In genomic region chr12:110284597-110284996, GRCh38 we compare ENCODE assay signal across 11 cellular contexts. TPM values are rescaled to one million over a fixed set of nuclear protein-coding genes. Genes with fewer than 3 reads are reported as not detected.
DNase-seq lines count a peak whose midpoint lies in the region; ATAC-seq, FAIRE-seq and TF ChIP-seq lines count a peak whose summit lies in the region.
"Had no signal": no experiment of that assay in that cellular context is flagged by ENCODE, and none has a peak within 500 bp of the region (broad histone marks: within the 10 kb centered on the region; RNA-seq: fewer than 3 reads in every experiment).

No MANE protein-coding gene starts in this region.

- H3K36me3 ChIP-seq in MM.1S (replicated peaks; ENCODE audit: insufficient read depth, low read length): no peaks in the 10 kb centered on the region
- peaks cover 3% of the 10 kb centered on the region for H3K36me3 ChIP-seq in H7 (replicated peaks; ENCODE audit: control insufficient read depth, insufficient read depth, low read length)

- H2AFZ ChIP-seq in MM.1S (ENCODE audit: low read length): no peak overlapping the region

- H3K79me2 ChIP-seq in MM.1S (ENCODE audit: low read length): peaks cover 81% of the 10 kb centered on the region

- H3K4me1 Mint-ChIP-seq in CD4-positive, alpha-beta T cell (ENCODE audit: low read depth): peaks cover 74% of the 10 kb centered on the region
- peaks cover 57% of the 10 kb centered on the region for H3K4me1 Mint-ChIP-seq in central memory CD8-positive, alpha-beta T cell
- peaks cover 57% of the 10 kb centered on the region for H3K4me1 Mint-ChIP-seq in nephron progenitor cell

- H3K27ac Mint-ChIP-seq in CD4-positive, alpha-beta T cell: peak overlapping the region; percentile 42
- no peak overlapping the region for H3K27ac Mint-ChIP-seq in central memory CD8-positive, alpha-beta T cell (ENCODE audit: low read depth)
- peak overlapping the region; percentile 46 for H3K27ac Mint-ChIP-seq in nephron progenitor cell
- H3K27ac Mint-ChIP-seq: memory B cell had no signal

- ATAC-seq in CD4-positive, alpha-beta T cell (ENCODE audit: poor library complexity): no peak
- no peak for ATAC-seq in central memory CD8-positive, alpha-beta T cell (replicated peaks; ENCODE audit: extremely low read depth, poor library complexity, severe bottlenecking)
- ATAC-seq in HG02970 (IDR thresholded peaks at IDR 0.05; ENCODE audit: low FRiP score, unreplicated experiment): no peak

- H3K27ac ChIP-seq in CD4-positive, alpha-beta T cell (ENCODE audit: low read depth, low read length): no peak overlapping the region
- no peak overlapping the region for H3K27ac ChIP-seq in MM.1S (ENCODE audit: low read length)

- intact Hi-C loops in CD4-positive, alpha-beta T cell (cut with DNase I, micrococcal nuclease): loop anchor here (5.0 to 10.0 kb wide), 9 partner anchors 118 to 710 kb away; partner anchors contain the start of genes ANAPC7 (in 1 of the 2), C12orf76 (in 1 of the 2), FAM222A (in 1 of the 2) and IFT81 (in 1 of the 2)

- peaks cover 8% of the 10 kb centered on the region; the same call in 1 of the 2 replicates for H3F3A ChIP-seq in MM.1S (ENCODE audit: insufficient read depth, low read length)

- H3K9me2 ChIP-seq in MM.1S (replicated peaks; ENCODE audit: insufficient read depth, low read length): no peaks in the 10 kb centered on the region

- H3K4me3 ChIP-seq in MM.1S (ENCODE audit: low read length) (no peak overlapping the region; the same call in 1 of the 2 replicates), H7 (ENCODE audit: insufficient read depth, low read depth, low read length) (no peak overlapping the region)

- POLR2A ChIA-PET in CD4-positive, alpha-beta T cell (lab: Charles Lee): interaction anchor here (0.6 to 1.1 kb wide), 4 partner anchors 165 to 457 kb away, joined by 3 to 4 read pairs (median 4); partner anchors contain the start of genes ARPC3 and GPN3

- H3K4me3 Mint-ChIP-seq in CD4-positive, alpha-beta T cell: peak overlapping the region; percentile 53
- H3K4me3 Mint-ChIP-seq in central memory CD8-positive, alpha-beta T cell: peak overlapping the region; percentile 93
- peak overlapping the region; percentile 95 for H3K4me3 Mint-ChIP-seq in nephron progenitor cell

- no peaks in the 10 kb centered on the region for H3K27me3 Mint-ChIP-seq in CD4-positive, alpha-beta T cell
- H3K27me3 Mint-ChIP-seq in central memory CD8-positive, alpha-beta T cell: no peaks in the 10 kb centered on the region
- no peaks in the 10 kb centered on the region for H3K27me3 Mint-ChIP-seq in nephron progenitor cell (ENCODE audit: low read depth, poor library complexity)
- H3K27me3 Mint-ChIP-seq: memory B cell had no signal

- CTCF ChIA-PET in CD4-positive, alpha-beta T cell (lab: Charles Lee): interaction anchor here (1.2 kb wide), 1 partner anchor 11 kb away, joined by 3 read pairs; no protein-coding TSS in a partner anchor

- H3K9me3 ChIP-seq in CD4-positive, alpha-beta T cell (ENCODE audit: control insufficient read depth, low read length): no peaks in the 10 kb centered on the region
- no peaks in the 10 kb centered on the region for H3K9me3 ChIP-seq in MM.1S (replicated peaks; ENCODE audit: insufficient read depth, low read length)

- H3K4me2 ChIP-seq in MM.1S (ENCODE audit: low read depth, low read length): peak overlapping the region; percentile 93

- H3K9ac ChIP-seq in MM.1S (ENCODE audit: low read length): no peak overlapping the region

- H3K36me3 Mint-ChIP-seq in CD4-positive, alpha-beta T cell (ENCODE audit: low read depth): peaks cover 75% of the 10 kb centered on the region
- peaks cover 35% of the 10 kb centered on the region for H3K36me3 Mint-ChIP-seq in central memory CD8-positive, alpha-beta T cell (ENCODE audit: insufficient read depth)
- peaks cover 57% of the 10 kb centered on the region for H3K36me3 Mint-ChIP-seq in nephron progenitor cell (ENCODE audit: low read depth)

- DNase-seq in CD4-positive, alpha-beta T cell: no peak
- DNase-seq in MM.1S (no peak), nephron progenitor cell (no peak), H7 (no peak), GDM1 (lab: John Stamatoyannopoulos, UW) (no peak), GM19239 (ENCODE audit: insufficient read length, low spot score) (no peak)
- DNase-seq in central memory CD8-positive, alpha-beta T cell (ENCODE audit: low spot score in 2 of 2): no peak
- DNase-seq: activated effector memory CD4-positive, alpha-beta T cell treated with Interleukin-2 at 50 U/mL for 16 hours; NCI-H526 had no signal

- H3K9me3 Mint-ChIP-seq in CD4-positive, alpha-beta T cell: no peaks in the 10 kb centered on the region
- no peaks in the 10 kb centered on the region for H3K9me3 Mint-ChIP-seq in central memory CD8-positive, alpha-beta T cell
- H3K9me3 Mint-ChIP-seq in nephron progenitor cell: no peaks in the 10 kb centered on the region
- H3K9me3 Mint-ChIP-seq: memory B cell had no signal

- no peak for TF ChIP-seq CTCF in CD4-positive, alpha-beta T cell (IDR thresholded peaks at IDR 0.05)
- TF ChIP-seq CTCF in MM.1S (IDR thresholded peaks at IDR 0.05; ENCODE audit: low read length) (no peak), nephron progenitor cell (IDR thresholded peaks at IDR 0.05) (no peak)

- FAIRE-seq in GM19239 (lab: Jason Lieb, UNC): no peak

- H3K27me3 ChIP-seq in CD4-positive, alpha-beta T cell (ENCODE audit: control insufficient read depth, insufficient read depth, low read length): no peaks in the 10 kb centered on the region
- H3K27me3 ChIP-seq in MM.1S (replicated peaks; ENCODE audit: insufficient read depth, low read length) (no peaks in the 10 kb centered on the region), H7 (ENCODE audit: control insufficient read depth, insufficient read depth, low read length) (no peaks in the 10 kb centered on the region)

- peaks cover 6% of the 10 kb centered on the region; the same call in 1 of the 2 replicates for H3K4me1 ChIP-seq in MM.1S (ENCODE audit: low read length)

- peaks cover 22% of the 10 kb centered on the region; the same call in 1 of the 2 replicates for H4K20me1 ChIP-seq in MM.1S (ENCODE audit: insufficient read depth, low read length)

RNA-seq across cellular contexts. Expression of gene ATP2A2, which starts 3.5 kb away (rescaled TPM):
- 100 to 1,000 TPM; 113 to 117 TPM for total RNA-seq in CD4-positive, alpha-beta T cell
- 98.7 and 107 TPM in 2 replicates for total RNA-seq in H7 (2014; rRNA removed; shearing (Covaris generic))
